In the genomic region with DNA sequence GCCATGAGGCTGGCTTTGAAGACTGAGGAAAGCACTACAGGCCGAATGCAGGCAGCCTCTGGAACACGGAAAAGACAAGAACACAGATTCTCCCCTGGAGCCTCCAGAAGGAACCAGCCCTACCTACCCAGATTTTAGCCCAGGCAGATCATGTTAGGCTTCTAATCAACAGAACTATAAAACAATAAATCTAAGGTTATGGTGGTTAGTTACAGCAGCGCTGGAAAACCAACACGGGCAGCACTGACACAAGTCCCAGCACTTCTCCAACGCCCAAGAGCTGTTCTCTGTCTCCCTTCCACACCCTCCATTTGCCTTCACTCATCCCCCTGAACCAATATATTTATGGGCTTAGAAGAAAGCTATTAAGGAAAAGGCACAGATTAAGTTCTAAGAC, we compare ENCODE assay signal across 12 cellular contexts. TPM values are rescaled to one million over a fixed set of nuclear protein-coding genes. Genes with fewer than 3 reads are reported as not detected.
DNase-seq lines count a peak whose midpoint lies in the region; ATAC-seq, FAIRE-seq and TF ChIP-seq lines count a peak whose summit lies in the region.
"Had no signal": no experiment of that assay in that cellular context is flagged by ENCODE, and none has a peak within 500 bp of the region (broad histone marks: within the 10 kb centered on the region; RNA-seq: fewer than 3 reads in every experiment).

No MANE protein-coding gene starts in this region.

- CTCF ChIA-PET in GM12878 (lab: Yijun Ruan, JAX), result no interaction called here

- no peaks in the 10 kb centered on the region for H3K27me3 Mint-ChIP-seq in type B pancreatic cell

- BruUV-seq in GM12878 (replicated peaks; lab: Mats Ljungman, UMichigan), result no TSS peak

- FAIRE-seq in GM12878 (lab: Jason Lieb, UNC), result no peak

- no peak overlapping the region for H3K9ac ChIP-seq in GM12878 (ENCODE audit: control insufficient read depth, insufficient read depth, low read length)
- peak overlapping the region; percentile 19 for H3K9ac ChIP-seq in mucosa of stomach (ENCODE audit: low read length)

- no peak overlapping the region for H2AFZ ChIP-seq in GM12878 (ENCODE audit: control insufficient read depth, low read depth, low read length)

- H3K9me3 Mint-ChIP-seq in type B pancreatic cell, result no peaks in the 10 kb centered on the region
- H3K9me3 Mint-ChIP-seq: neural crest cell had no signal

- no peak for TF ChIP-seq RAD21 in GM12878 (IDR thresholded peaks at IDR 0.05; ENCODE audit: insufficient read depth, low read depth, low read length)

- H3K4me1 ChIP-seq in left ventricle myocardium inferior (peaks cover 98% of the 10 kb centered on the region), GM12878 (ENCODE audit: control insufficient read depth, insufficient read depth, low read length) (peaks cover 75% of the 10 kb centered on the region), mucosa of stomach (ENCODE audit: control insufficient read depth, insufficient read depth, low read length) (peaks cover 26% of the 10 kb centered on the region)

- peak overlapping the region; percentile 66 for H3K4me2 ChIP-seq in GM12878 (ENCODE audit: control insufficient read depth, insufficient read depth)

- RAD21 ChIA-PET in GM12878 (lab: Charles Lee; ENCODE audit: unreplicated experiment), result interaction anchor here (1.3 to 1.7 kb wide), 2 partner anchors 25 to 147 kb away, joined by 3 to 4 read pairs; partner anchors contain the start of gene SPG7

- peaks cover 24% of the 10 kb centered on the region for H4K20me1 ChIP-seq in GM12878 (ENCODE audit: control insufficient read depth, insufficient read depth)

- no peaks in the 10 kb centered on the region for H3K9me3 ChIP-seq in left ventricle myocardium inferior (replicated peaks)
- H3K9me3 ChIP-seq in GM12878 (replicated peaks; ENCODE audit: control insufficient read depth, insufficient read depth, low read length), result no peaks in the 10 kb centered on the region
- H3K9me3 ChIP-seq in mucosa of stomach (ENCODE audit: control insufficient read depth, low read length), result no peaks in the 10 kb centered on the region

- peak overlapping the region; percentile 72 for H3K27ac Mint-ChIP-seq in type B pancreatic cell

- in situ Hi-C loops in GM12878 (cut with MboI), result no loop called here

- H3K27ac ChIP-seq in left ventricle myocardium inferior (replicated peaks), result peak overlapping the region; percentile 33
- peak overlapping the region; percentile 0; the same call in 1 of the 2 replicates for H3K27ac ChIP-seq in GM12878 (ENCODE audit: control insufficient read depth, insufficient read depth)

- peaks cover 8% of the 10 kb centered on the region for H3K36me3 Mint-ChIP-seq in type B pancreatic cell

- SMC1A ChIA-PET in GM12878 (lab: Charles Lee; ENCODE audit: uncharacterized antibody, unreplicated experiment), result interaction anchor here (1.2 kb wide), 1 partner anchor 9 kb away, joined by 3 read pairs; no protein-coding TSS in a partner anchor

- H3K36me3 ChIP-seq in left ventricle myocardium inferior (no peaks in the 10 kb centered on the region), GM12878 (ENCODE audit: control insufficient read depth in 2 of 2, insufficient read depth in 2 of 2, low read length in 1 of 2) (peaks cover 3 to 6% of the 10 kb centered on the region in 2 experiments; a peak in 3 of 4 replicates), mucosa of stomach (ENCODE audit: control insufficient read depth, insufficient read depth, low read length) (no peaks in the 10 kb centered on the region)

- intact Hi-C loops in left ventricle myocardium inferior (cut with micrococcal nuclease) (loop anchor here (10.0 kb wide), 1 partner anchor 148 kb away; no protein-coding TSS in a partner anchor), left cardiac atrium (cut with DNase I) (loop anchor here in 1 of 2 donors (10.0 kb wide), 1 partner anchor 138 kb away; no protein-coding TSS in a partner anchor), GM12878 (cut with micrococcal nuclease; ENCODE audit: unreplicated experiment) (no loop called here)

- peak overlapping the region; percentile 34 for H3K4me3 Mint-ChIP-seq in type B pancreatic cell
- H3K4me3 Mint-ChIP-seq: neural crest cell had no signal

- POLR2A ChIA-PET in GM12878 (lab: Charles Lee), result interaction anchor here (1.7 kb wide), 1 partner anchor 121 kb away, joined by 6 read pairs; no protein-coding TSS in a partner anchor

- H3K27me3 ChIP-seq in left ventricle myocardium inferior (ENCODE audit: low read depth), result no peaks in the 10 kb centered on the region
- no peaks in the 10 kb centered on the region for H3K27me3 ChIP-seq in GM12878 (replicated peaks in 1 of 2; ENCODE audit: control insufficient read depth in 2 of 2, insufficient read depth in 2 of 2, low read length in 1 of 2)
- H3K27me3 ChIP-seq in mucosa of stomach (ENCODE audit: control insufficient read depth, insufficient read depth, low read length), result no peaks in the 10 kb centered on the region

- peaks cover 74% of the 10 kb centered on the region for H3K4me1 Mint-ChIP-seq in type B pancreatic cell (ENCODE audit: unreplicated experiment)

- DNase-seq in left ventricle myocardium inferior, result no peak
- no peak for DNase-seq in left cardiac atrium
- DNase-seq in GM12878 (ENCODE audit: low read depth, low spot score), result no peak
- no peak for DNase-seq in type B pancreatic cell (ENCODE audit: extremely low spot score, unreplicated experiment)
- DNase-seq in globus pallidus (ENCODE audit: low spot score), result no peak
- no peak for DNase-seq in Kasumi-1 (lab: John Stamatoyannopoulos, UW)
- DNase-seq: activated gamma-delta T cell; effector CD4-positive, alpha-beta T cell; NCI-H1694 treated with DMSO at 0.1 percent for 48 hours had no signal

- no peak for TF ChIP-seq EP300 in GM12878 (IDR thresholded peaks at IDR 0.05; ENCODE audit: borderline replicate concordance in 1 of 2, control insufficient read depth in 1 of 2, low read depth in 2 of 2, low read length in 2 of 2)

- TF ChIP-seq POLR2A in GM12878 (IDR thresholded peaks at IDR 0.05; ENCODE audit: low read depth, low read length), result no peak

- WGBS in GM12878 (ENCODE audit: insufficient coverage, insufficient replicate concordance, low lambda C conversion rate, missing lambda C conversion rate), result 84% methylated on average over 5 of the region's 5 CpGs

- TF ChIP-seq CTCF in left ventricle myocardium inferior (IDR thresholded peaks at IDR 0.05; ENCODE audit: borderline replicate concordance), result no peak
- TF ChIP-seq CTCF in GM12878 (IDR thresholded peaks at IDR 0.05 in 2 of 3, conservative IDR thresholded peaks at IDR 0.05 in 1 of 3; ENCODE audit: control insufficient read depth in 2 of 3, extremely low read depth in 1 of 3, insufficient read depth in 1 of 3, low read depth in 3 of 3, low read length in 3 of 3), result no peak
- TF ChIP-seq CTCF in type B pancreatic cell (conservative IDR thresholded peaks at IDR 0.05), result no peak

- ATAC-seq in left cardiac atrium (no peak), GM12878 (no peak), HG02885 (IDR thresholded peaks at IDR 0.05; ENCODE audit: poor library complexity, unreplicated experiment) (no peak)

- H3K4me3 ChIP-seq in left ventricle myocardium inferior (no peak overlapping the region), GM12878 (peak overlapping the region; percentile 44; the same call in 1 of the 2 replicates), mucosa of stomach (ENCODE audit: low read length) (no peak overlapping the region)

- peaks cover 96% of the 10 kb centered on the region for H3K79me2 ChIP-seq in GM12878 (ENCODE audit: control insufficient read depth, insufficient read depth, low read length)

TF ChIP-seq in GM12878, 131 proteins besides CTCF, POLR2A, EP300 and RAD21 (continues in another document):
- TF ChIP-seq ZNF622 (IDR thresholded peaks at IDR 0.05) (no peak), CBFB (IDR thresholded peaks at IDR 0.05; ENCODE audit: low read depth) (no peak), ESRRA (IDR thresholded peaks at IDR 0.05; ENCODE audit: low read length) (no peak)

RNA-seq across cellular contexts. Expression of gene ANKRD11, which starts 7.5 kb away (rescaled TPM):
- total RNA-seq in left ventricle myocardium inferior, result 63.8 TPM
- total RNA-seq in left cardiac atrium, result 10 to 100 TPM; 74.3 to 86.2 TPM
- total RNA-seq in GM12878 (2013; cell fraction: nucleolus; rRNA removed), result 326 and 358 TPM in 2 replicates
- 30.3 and 34.7 TPM in 2 replicates for total RNA-seq in GM12878 (2014; rRNA removed)
- 26.2 and 26.3 TPM in 2 replicates for total RNA-seq in GM12878 (2014; rRNA removed; fragmentation: Illumina TruSeq; extraction: Trizol)
- total RNA-seq in GM12878 (2021), result 103 and 106 TPM in 2 replicates
- 26.1 TPM for polyA plus RNA-seq in GM12878 (2011; ENCODE audit: low read depth)
- 25.8 and 28.4 TPM in 2 replicates for polyA plus RNA-seq in GM12878 (2011; rRNA removed)
- 30.6 and 37.2 TPM in 2 replicates for polyA plus RNA-seq in GM12878 (2011; cell fraction: cytosol; rRNA removed)
- polyA plus RNA-seq in GM12878 (2011; cell fraction: nucleus; rRNA removed), result 127 and 191 TPM in 2 replicates
- polyA plus RNA-seq in GM12878 (2012), result 64.4 and 70.9 TPM in 2 replicates
- polyA plus RNA-seq in GM12878 (2014; fragmentation: Illumina TruSeq; extraction: Trizol), result 23.9 and 35.9 TPM in 2 replicates
- polyA plus RNA-seq in GM12878 (2014; fragmentation: Nextera tagmentation; extraction: Ambion mirVana), result 1 to 10 TPM; 5.1 to 8.7 TPM
- 80.1 and 85.5 TPM in 2 replicates for polyA plus RNA-seq in GM12878 (2014; rRNA removed)
- polyA plus RNA-seq in GM12878 (2016; fragmentation: Nextera tagmentation; extraction: Ambion mirVana), result 10 to 100 TPM; 18.2 to 18.6 TPM
- polyA minus RNA-seq in GM12878 (2011; rRNA and poly(A)+ RNA removed), result 24.9 and 46.7 TPM in 2 replicates
- polyA minus RNA-seq in GM12878 (2011; cell fraction: cytosol; rRNA and poly(A)+ RNA removed), result 22.9 and 24.1 TPM in 2 replicates
- 31.7 and 60.0 TPM in 2 replicates for polyA minus RNA-seq in GM12878 (2011; cell fraction: nucleus; rRNA and poly(A)+ RNA removed)
- total RNA-seq in type B pancreatic cell (ENCODE audit: low replicate concordance), result 153 and 155 TPM in 2 replicates

RNA-seq across cellular contexts. Expression of gene SPG7, which starts 25.4 kb away (rescaled TPM):
- total RNA-seq in left ventricle myocardium inferior (104 TPM), left cardiac atrium (10 to 100 TPM; 78.5 to 99.5 TPM), GM12878 (2014; rRNA removed) (75.9 and 80.1 TPM in 2 replicates), GM12878 (2014; rRNA removed; fragmentation: Illumina TruSeq; extraction: Trizol) (36.9 and 40.0 TPM in 2 replicates), GM12878 (2021) (60.5 and 74.5 TPM in 2 replicates), type B pancreatic cell (ENCODE audit: low replicate concordance) (120 and 129 TPM in 2 replicates)
- total RNA-seq in GM12878 (2013; cell fraction: nucleolus; rRNA removed), result 353 and 388 TPM in 2 replicates
- polyA plus RNA-seq in GM12878 (2011; ENCODE audit: low read depth), result 35.8 TPM
- polyA plus RNA-seq in GM12878 (2011; rRNA removed) (24.5 and 31.9 TPM in 2 replicates), GM12878 (2014; fragmentation: Illumina TruSeq; extraction: Trizol) (23.1 and 36.7 TPM in 2 replicates), GM12878 (2014; fragmentation: Nextera tagmentation; extraction: Ambion mirVana) (1 to 10 TPM; 5.9 to 9.8 TPM), GM12878 (2014; rRNA removed) (75.4 and 93.5 TPM in 2 replicates), GM12878 (2016; fragmentation: Nextera tagmentation; extraction: Ambion mirVana) (10 to 100 TPM; 65.0 to 68.7 TPM)
- polyA plus RNA-seq in GM12878 (2011; cell fraction: cytosol; rRNA removed), result 27.0 and 33.4 TPM in 2 replicates
- 194 and 227 TPM in 2 replicates for polyA plus RNA-seq in GM12878 (2011; cell fraction: nucleus; rRNA removed)
- 64.1 and 75.1 TPM in 2 replicates for polyA plus RNA-seq in GM12878 (2012)
- 29.0 and 43.9 TPM in 2 replicates for polyA minus RNA-seq in GM12878 (2011; rRNA and poly(A)+ RNA removed)
- 15.8 and 17.2 TPM in 2 replicates for polyA minus RNA-seq in GM12878 (2011; cell fraction: cytosol; rRNA and poly(A)+ RNA removed)
- polyA minus RNA-seq in GM12878 (2011; cell fraction: nucleus; rRNA and poly(A)+ RNA removed), result 44.0 and 73.8 TPM in 2 replicates
